In the genomic region with DNA sequence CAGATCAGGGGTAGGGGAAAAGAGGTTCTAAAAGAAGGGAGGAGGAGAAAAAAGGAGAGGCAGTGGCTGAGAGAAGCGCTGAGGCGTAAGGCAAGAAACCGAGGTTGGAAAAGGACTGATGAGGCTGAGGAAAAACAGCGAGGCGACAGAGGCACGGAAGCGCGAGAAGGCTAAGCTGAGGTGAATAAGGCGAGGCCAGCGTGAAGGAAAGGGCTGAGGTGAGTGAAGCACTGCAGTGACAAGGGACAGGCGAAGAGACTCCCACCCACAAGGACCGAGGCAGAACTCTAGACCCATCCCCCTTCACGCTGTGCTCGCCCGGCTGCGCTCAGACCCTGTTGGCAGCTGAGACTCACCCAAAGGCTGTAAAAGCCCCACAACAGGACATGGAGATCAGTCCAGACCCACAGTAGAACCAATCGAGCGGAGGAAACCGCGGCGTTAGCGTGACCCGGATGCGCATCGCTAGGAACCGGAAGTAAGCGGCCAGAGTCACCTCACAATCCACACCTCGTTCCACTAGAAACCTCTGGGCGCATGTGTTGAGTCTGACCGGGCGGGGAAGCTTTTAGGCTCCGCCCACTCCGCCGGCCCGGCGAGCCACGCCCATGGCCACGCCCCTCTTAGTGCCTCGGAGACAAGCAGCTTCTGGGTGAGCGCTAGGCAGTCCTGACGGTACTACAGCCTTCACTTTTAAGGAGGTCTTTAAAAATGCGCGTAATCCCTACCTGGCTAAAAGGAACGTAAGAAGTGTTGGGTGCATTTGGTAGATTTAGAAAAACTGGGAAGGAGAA, we compare ENCODE assay signal across 8 cellular contexts. TPM values are rescaled to one million over a fixed set of nuclear protein-coding genes. Genes with fewer than 3 reads are reported as not detected.
DNase-seq lines count a peak whose midpoint lies in the region; ATAC-seq and TF ChIP-seq lines count a peak whose summit lies in the region.

A gene with protein sequence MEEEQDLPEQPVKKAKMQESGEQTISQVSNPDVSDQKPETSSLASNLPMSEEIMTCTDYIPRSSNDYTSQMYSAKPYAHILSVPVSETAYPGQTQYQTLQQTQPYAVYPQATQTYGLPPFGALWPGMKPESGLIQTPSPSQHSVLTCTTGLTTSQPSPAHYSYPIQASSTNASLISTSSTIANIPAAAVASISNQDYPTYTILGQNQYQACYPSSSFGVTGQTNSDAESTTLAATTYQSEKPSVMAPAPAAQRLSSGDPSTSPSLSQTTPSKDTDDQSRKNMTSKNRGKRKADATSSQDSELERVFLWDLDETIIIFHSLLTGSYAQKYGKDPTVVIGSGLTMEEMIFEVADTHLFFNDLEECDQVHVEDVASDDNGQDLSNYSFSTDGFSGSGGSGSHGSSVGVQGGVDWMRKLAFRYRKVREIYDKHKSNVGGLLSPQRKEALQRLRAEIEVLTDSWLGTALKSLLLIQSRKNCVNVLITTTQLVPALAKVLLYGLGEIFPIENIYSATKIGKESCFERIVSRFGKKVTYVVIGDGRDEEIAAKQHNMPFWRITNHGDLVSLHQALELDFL (minus strand): TSS at position 443 of the 794 bp plus-strand sequence. CDS start 30,584 bp downstream, outside the sequence.

- POLR2A ChIA-PET in PC-9 (lab: Charles Lee; ENCODE audit: unreplicated experiment) = interaction anchor here (0.5 to 1.0 kb wide), 9 partner anchors 41 to 723 kb away, joined by 3 to 10 read pairs (median 4); partner anchors contain the start of gene TAF12

- no peaks in the 10 kb centered on the region for H3K27me3 ChIP-seq in PC-9 (ENCODE audit: insufficient read depth, low read depth)

- peaks cover 11% of the 10 kb centered on the region for H3K4me1 ChIP-seq in PC-9 (replicated peaks; ENCODE audit: insufficient read depth)

- peak within 1 kb of the TSS; percentile 86 for H3K4me3 ChIP-seq in Jurkat, Clone E6-1 (ENCODE audit: low read length)
- H3K4me3 ChIP-seq in PC-9 (peak within 1 kb of the TSS; percentile 67), epithelial cell of proximal tubule (ENCODE audit: low read depth, low read length) (peak within 1 kb of the TSS; percentile 75)

- TF ChIP-seq CTCF in PC-9 (conservative IDR thresholded peaks at IDR 0.05) = no peak
- TF ChIP-seq CTCF in epithelial cell of proximal tubule (conservative IDR thresholded peaks at IDR 0.05; ENCODE audit: low read depth, low read length) = no peak

- CTCF ChIA-PET in PC-9 (lab: Charles Lee) = interaction anchor here (0.8 to 1.1 kb wide), 3 partner anchors 26 to 118 kb away, joined by 3 to 10 read pairs (median 3); no protein-coding TSS in a partner anchor

- peaks cover 8% of the 10 kb centered on the region; the same call in 1 of the 2 replicates for H3F3A ChIP-seq in PC-9 (ENCODE audit: insufficient read depth, low read depth)

- H3K79me2 ChIP-seq in PC-9 (ENCODE audit: low read depth) = peaks cover 46% of the 10 kb centered on the region

- peak; percentile 100 for DNase-seq in DMS153 (lab: John Stamatoyannopoulos, UW)
- peak; percentile 95 for DNase-seq in Jurkat, Clone E6-1 (ENCODE audit: low read depth, low spot score)
- peak; percentile 87 to 99 for DNase-seq in PC-9
- peak; percentile 100 for DNase-seq in activated T-cell treated with anti-CD3 and anti-CD28 coated beads, Interleukin-2, amount 50 U/mL, for 1 hour
- DNase-seq in epithelial cell of proximal tubule (ENCODE audit: low read depth) = peak; percentile 83
- DNase-seq in mucosa of gallbladder (ENCODE audit: low spot score) = peak; percentile 99
- peak; percentile 97 to 98 for DNase-seq in stimulated activated CD8-positive, alpha-beta memory T cell treated with anti-CD3 and anti-CD28 coated beads, Interleukin-4, amount 100 ng/mL, for 4 hours (ENCODE audit: low read depth in 2 of 2, low spot score in 1 of 2)

- H4K20me1 ChIP-seq in PC-9 (ENCODE audit: insufficient read depth) = peaks cover 6% of the 10 kb centered on the region; the same call in 1 of the 2 replicates

- no peaks in the 10 kb centered on the region for H3K36me3 ChIP-seq in PC-9 (ENCODE audit: low read depth)

- H3K27ac ChIP-seq in PC-9 = peak within 1 kb of the TSS; percentile 67

- peak within 1 kb of the TSS; percentile 85 for H2AFZ ChIP-seq in PC-9

- no peaks in the 10 kb centered on the region for H3K9me2 ChIP-seq in PC-9 (ENCODE audit: insufficient read depth)

- TSS peak; percentile 58 for BruUV-seq in PC-9 (replicated peaks; lab: Mats Ljungman, UMichigan)

- peak within 1 kb of the TSS; percentile 98 for H3K4me2 ChIP-seq in PC-9

- H3K9me3 ChIP-seq in PC-9 (ENCODE audit: insufficient read depth, low read depth) = no peaks in the 10 kb centered on the region

- peak; percentile 87 for ATAC-seq in GM21619 (IDR thresholded peaks at IDR 0.05; ENCODE audit: unreplicated experiment)

- intact Hi-C loops in PC-9 (cut with micrococcal nuclease; ENCODE audit: unreplicated experiment) = loop anchor here (5.0 kb wide), 2 partner anchors 49 to 231 kb away; no protein-coding TSS in a partner anchor

RNA-seq across cellular contexts. Expression of the gene that starts here (rescaled TPM):
- 14.8 TPM for polyA plus RNA-seq in Jurkat, Clone E6-1 (2012; ENCODE audit: insufficient read depth, insufficient read length)
- total RNA-seq in PC-9 (2021) (9.6 and 19.0 TPM in 2 replicates), epithelial cell of proximal tubule (18.1 and 22.2 TPM in 2 replicates), mucosa of gallbladder (19.0 TPM)

Comparison
In these comparisons a context has a peak if more than half of its experiments do, and no peak if none do; other contexts are left out.
1. Peak in every context shown above with its lines: DNase-seq, ATAC-seq, H3K4me3 ChIP-seq and H3K27ac ChIP-seq.